20 cellular contexts compared by ENCODE assay signal in the genomic region with DNA sequence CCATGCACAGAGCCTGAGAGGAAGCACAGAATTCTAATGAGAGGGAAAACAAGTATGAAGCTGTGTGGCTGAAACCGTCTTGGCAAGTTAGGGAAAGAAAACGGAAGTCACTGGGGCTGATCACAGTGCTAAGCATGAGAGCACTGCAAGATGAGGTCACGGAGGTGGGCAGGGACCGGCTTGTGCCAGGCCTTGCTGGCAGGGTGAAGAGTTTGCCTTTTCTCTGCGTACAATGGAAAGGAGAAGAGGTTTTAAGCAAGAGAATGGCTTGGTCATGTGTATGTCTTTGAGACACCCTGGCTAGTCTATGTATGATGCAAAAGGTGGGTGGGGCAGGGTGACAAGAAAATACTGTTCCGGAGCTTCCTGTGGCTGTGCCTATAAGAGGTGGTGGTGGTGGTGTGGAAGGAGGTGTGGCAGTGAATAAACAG.
DNase-seq lines count a peak whose midpoint lies in the region; ATAC-seq and TF ChIP-seq lines count a peak whose summit lies in the region.
"Had no signal": no experiment of that assay in that cellular context is flagged by ENCODE, and none has a peak within 500 bp of the region (broad histone marks: within the 10 kb centered on the region; RNA-seq: fewer than 3 reads in every experiment).

No MANE protein-coding gene starts in this region.

- no peak for TF ChIP-seq CTCF in PC-3 (conservative IDR thresholded peaks at IDR 0.05; ENCODE audit: low read depth, low read length)
- no peak for TF ChIP-seq CTCF in RWPE1 (conservative IDR thresholded peaks at IDR 0.05; ENCODE audit: low read depth)
- no peak for TF ChIP-seq CTCF in mucosa of descending colon (IDR thresholded peaks at IDR 0.05)

- H3K4me1 Mint-ChIP-seq in T-cell: no peaks in the 10 kb centered on the region
- H3K4me1 Mint-ChIP-seq: activated naive CD4-positive, alpha-beta T cell treated with anti-CD3 and anti-CD28 coated beads, Interleukin-2, amount 50 U/mL, for 24 hours had no signal

- peaks cover 8% of the 10 kb centered on the region; the same call in 1 of the 2 replicates for H3K4me1 ChIP-seq in PC-3 (ENCODE audit: insufficient read depth, low read length)
- no peaks in the 10 kb centered on the region for H3K4me1 ChIP-seq in mucosa of descending colon (ENCODE audit: low read depth)
- H3K4me1 ChIP-seq: sigmoid colon, transverse colon had no signal

- DNase-seq in PC-3 (peak; percentile 40), head of caudate nucleus (peak in 27 of 42 donors; percentile 3 to 73 (median 33)), renal cortical epithelial cell (ENCODE audit: low read depth) (peak; percentile 90), T-cell (no peak), activated gamma-delta T cell (lab: John Stamatoyannopoulos, UW) (no peak), RWPE1 (ENCODE audit: low spot score) (no peak), mucosa of descending colon (no peak)
- DNase-seq: activated CD4-positive, alpha-beta T cell treated with anti-CD3 and anti-CD28 coated beads for 48 hours; activated CD8-positive, alpha-beta memory T cell treated with anti-CD3 and anti-CD28 coated beads, Interleukin-2, amount 50 U/mL, for 48 hours; DMS53; NCI-H1092; SHP77 treated with DMSO at 0.1 percent for 48 hours; sigmoid colon; stimulated activated CD4-positive, alpha-beta T cell treated with anti-CD3 and anti-CD28 coated beads, Interleukin-2, amount 100 ng/mL, for 48 hours; T-helper 9 cell; transverse colon had no signal

- no TSS peak for BruUV-seq in PC-3 (replicated peaks; lab: Mats Ljungman, UMichigan)

- no peak overlapping the region for H3K4me2 ChIP-seq in PC-3 (ENCODE audit: low read length)

- H3K27ac ChIP-seq in PC-3 (ENCODE audit: low read length) (no peak overlapping the region), RWPE1 (no peak overlapping the region)
- H3K27ac ChIP-seq: C4-2B, sigmoid colon, transverse colon had no signal

- no peaks in the 10 kb centered on the region for H3K79me2 ChIP-seq in PC-3 (ENCODE audit: low read length)

- H3K9ac ChIP-seq in PC-3 (ENCODE audit: low read length): no peak overlapping the region

- H3K9me3 ChIP-seq in PC-3 (ENCODE audit: low read length) (no peaks in the 10 kb centered on the region), mucosa of descending colon (no peaks in the 10 kb centered on the region)
- H3K9me3 ChIP-seq: sigmoid colon, transverse colon had no signal

- H3K27me3 Mint-ChIP-seq in T-cell: no peaks in the 10 kb centered on the region
- H3K27me3 Mint-ChIP-seq: activated naive CD4-positive, alpha-beta T cell treated with anti-CD3 and anti-CD28 coated beads, Interleukin-2, amount 50 U/mL, for 24 hours had no signal

- H3K27ac Mint-ChIP-seq in T-cell: no peak overlapping the region
- H3K27ac Mint-ChIP-seq: activated naive CD4-positive, alpha-beta T cell treated with anti-CD3 and anti-CD28 coated beads, Interleukin-2, amount 50 U/mL, for 24 hours; natural killer cell treated with Interleukin-12 subunit alpha and Interleukin-12 subunit beta and Interleukin-15 and Interleukin-18, amount 100 ng/mL, for 72 hours had no signal

- H3K9me3 Mint-ChIP-seq in T-cell: peaks cover 0 to 8% (median 3%) of the 10 kb centered on the region in 3 donors

- H3K4me3 Mint-ChIP-seq in T-cell: no peak overlapping the region
- H3K4me3 Mint-ChIP-seq: activated naive CD4-positive, alpha-beta T cell treated with anti-CD3 and anti-CD28 coated beads, Interleukin-2, amount 50 U/mL, for 24 hours; natural killer cell treated with Interleukin-12 subunit alpha and Interleukin-12 subunit beta and Interleukin-15 and Interleukin-18, amount 100 ng/mL, for 72 hours had no signal

- no peak overlapping the region for H2AFZ ChIP-seq in PC-3 (ENCODE audit: low read length)

- no peaks in the 10 kb centered on the region for H3K36me3 ChIP-seq in PC-3 (ENCODE audit: low read depth, low read length)
- H3K36me3 ChIP-seq in mucosa of descending colon (ENCODE audit: low read depth): no peaks in the 10 kb centered on the region
- H3K36me3 ChIP-seq: sigmoid colon, transverse colon had no signal

- intact Hi-C loops in PC-3 (cut with micrococcal nuclease) (no loop called here), head of caudate nucleus (cut with DNase I) (no loop called here), mucosa of descending colon (cut with DNase I, micrococcal nuclease) (no loop called here)

- H3K36me3 Mint-ChIP-seq in T-cell: no peaks in the 10 kb centered on the region
- H3K36me3 Mint-ChIP-seq: activated naive CD4-positive, alpha-beta T cell treated with anti-CD3 and anti-CD28 coated beads, Interleukin-2, amount 50 U/mL, for 24 hours; natural killer cell treated with Interleukin-12 subunit alpha and Interleukin-12 subunit beta and Interleukin-15 and Interleukin-18, amount 100 ng/mL, for 72 hours had no signal

- CTCF ChIA-PET in PC-3 (lab: Charles Lee): no interaction called here
- CTCF ChIA-PET in T-cell (lab: Charles Lee): no interaction called here
- CTCF ChIA-PET in RWPE1 (lab: Yijun Ruan, JAX): interaction anchor here (0.5 kb wide), 1 partner anchor 56 kb away, joined by 3 read pairs; no protein-coding TSS in a partner anchor

- H3K9me2 ChIP-seq in PC-3 (replicated peaks; ENCODE audit: low read length): no peaks in the 10 kb centered on the region

- no peaks in the 10 kb centered on the region for H4K20me1 ChIP-seq in PC-3 (ENCODE audit: low read length)

- H3K27me3 ChIP-seq in PC-3 (ENCODE audit: low read length): no peaks in the 10 kb centered on the region
- H3K27me3 ChIP-seq: sigmoid colon, transverse colon had no signal

- H3F3A ChIP-seq in PC-3 (ENCODE audit: low read length, unreplicated experiment): no peaks in the 10 kb centered on the region

- POLR2A ChIA-PET in PC-3 (lab: Charles Lee; ENCODE audit: unreplicated experiment): no interaction called here
- POLR2A ChIA-PET in T-cell (lab: Charles Lee): no interaction called here
- POLR2A ChIA-PET in RWPE1 (lab: Yijun Ruan, JAX; ENCODE audit: low non-redundant PET): no interaction called here

- H3K4me3 ChIP-seq in PC-3 (ENCODE audit: low read length): no peak overlapping the region
- no peak overlapping the region for H3K4me3 ChIP-seq in mucosa of descending colon
- H3K4me3 ChIP-seq: sigmoid colon, transverse colon had no signal

- ATAC-seq in GM21717 (IDR thresholded peaks at IDR 0.05; ENCODE audit: unreplicated experiment): peak; percentile 50
- peak; percentile 61 for ATAC-seq in PC-3
- no peak for ATAC-seq in T-cell (replicated peaks in 1 of 4)
- no peak for ATAC-seq in mucosa of descending colon

Comparison
In these comparisons a context has a peak if more than half of its experiments do, and no peak if none do; other contexts are left out.
1. ATAC-seq: peak in GM21717 (single experiment) and PC-3 (single experiment); none in T-cell (0 of 4) and mucosa of descending colon (single experiment).
2. DNase-seq: peak in PC-3 (single experiment), head of caudate nucleus (27 of 42) and renal cortical epithelial cell (single experiment); none in T-cell (0 of 34), activated gamma-delta T cell (single experiment), RWPE1 (single experiment) and mucosa of descending colon (0 of 3).